8 cellular contexts compared by ENCODE assay signal in genomic region chr4:139555073-139555704, GRCh38. TPM values are rescaled to one million over a fixed set of nuclear protein-coding genes. Genes with fewer than 3 reads are reported as not detected.
A peak's percentile ranks its signal among the peaks of the same experiment; 100 is the strongest.
DNase-seq lines count a peak whose midpoint lies in the region; ATAC-seq, FAIRE-seq and TF ChIP-seq lines count a peak whose summit lies in the region.

No MANE protein-coding gene starts in this region.

- peak; percentile 73 for FAIRE-seq in kidney (lab: Jason Lieb, UNC)

- H3K9ac ChIP-seq in kidney (ENCODE audit: low read length in 2 of 2), result peak overlapping the region; percentile 50 to 91

- peak; percentile 70 for DNase-seq in NCI-H510A (lab: John Stamatoyannopoulos, UW)
- peak; percentile 82 to 90 for DNase-seq in activated CD4-positive, alpha-beta T cell treated with anti-CD3 and anti-CD28 coated beads for 4 hours
- DNase-seq in choroid plexus epithelial cell (ENCODE audit: low read depth), result peak; percentile 97
- peak; percentile 96 for DNase-seq in kidney
- DNase-seq in stimulated activated CD4-positive, alpha-beta T cell treated with anti-CD3 and anti-CD28 coated beads, Interleukin-12 subunit alpha, Interleukin-12 subunit beta, amount 100 ng/mL, for 4 hours, result peak; percentile 73

- H3K4me1 ChIP-seq in kidney (ENCODE audit: control insufficient read depth in 1 of 2, insufficient read depth in 1 of 2, low read depth in 1 of 2, low read length in 2 of 2), result peaks cover 8 to 13% of the 10 kb centered on the region in 2 donors

- no peaks in the 10 kb centered on the region for H3K36me3 ChIP-seq in kidney (ENCODE audit: control insufficient read depth in 1 of 2, insufficient read depth in 2 of 2, low read length in 2 of 2)

- TF ChIP-seq CTCF in choroid plexus epithelial cell (conservative IDR thresholded peaks at IDR 0.05; ENCODE audit: low read depth, low read length) (no peak), kidney (IDR thresholded peaks at IDR 0.05; ENCODE audit: borderline replicate concordance, extremely low read depth, insufficient read depth) (no peak)

- H3K9me3 ChIP-seq in kidney (ENCODE audit: control insufficient read depth in 1 of 2, low read length in 2 of 2), result no peaks in the 10 kb centered on the region

- H3K4me3 ChIP-seq in choroid plexus epithelial cell (ENCODE audit: low read depth, low read length) (peak overlapping the region; percentile 89), kidney (ENCODE audit: low read length in 2 of 2) (peak overlapping the region; percentile 83 to 87)

- intact Hi-C loops in kidney (cut with DNase I), result no loop called here

- H3K27ac ChIP-seq in kidney (ENCODE audit: low read depth in 2 of 2, low read length in 2 of 2), result peak overlapping the region; percentile 93 to 97

- TF ChIP-seq POLR2A in GM15510 (IDR thresholded peaks at IDR 0.05; ENCODE audit: borderline replicate concordance, extremely low read depth, insufficient read length), result peak; percentile 18

- ATAC-seq in HG03175 (IDR thresholded peaks at IDR 0.05; ENCODE audit: unreplicated experiment) (peak; percentile 49), HG03139 (IDR thresholded peaks at IDR 0.05; ENCODE audit: unreplicated experiment) (no peak)

RNA-seq across cellular contexts. Expression of gene SETD7, which starts 0.8 kb away (rescaled TPM):
- 29.1 TPM for total RNA-seq in kidney
- polyA plus RNA-seq in kidney (ENCODE audit: insufficient read depth, low read depth, low replicate concordance), result 6.5 TPM
